Comparison of ENCODE assay signal across 10 cellular contexts in genomic region chr3:125125822-125126245, GRCh38.
DNase-seq lines count a peak whose midpoint lies in the region; TF ChIP-seq lines count a peak whose summit lies in the region.
"Had no signal": no experiment of that assay in that cellular context is flagged by ENCODE, and none has a peak within 500 bp of the region (broad histone marks: within the 10 kb centered on the region; RNA-seq: fewer than 3 reads in every experiment).

No MANE protein-coding gene starts in this region.

- TF ChIP-seq CTCF in esophagus squamous epithelium (IDR thresholded peaks at IDR 0.05) (no peak), thyroid gland (IDR thresholded peaks at IDR 0.05) (no peak), dorsolateral prefrontal cortex (IDR thresholded peaks at IDR 0.05 in 54 of 56, conservative IDR thresholded peaks at IDR 0.05 in 2 of 56; ENCODE audit: low read depth in 1 of 56, partially characterized antibody in 56 of 56) (no peak)

- H3K4me3 ChIP-seq in esophagus squamous epithelium, result no peak overlapping the region
- no peak overlapping the region for H3K4me3 ChIP-seq in thyroid gland (replicated peaks in 1 of 3)
- no peak overlapping the region for H3K4me3 ChIP-seq in dorsolateral prefrontal cortex
- H3K4me3 ChIP-seq: ascending aorta had no signal

- H3K27me3 Mint-ChIP-seq in T-helper 2 cell treated with Interferon-gamma antibody and Interleukin-4, amounts not matched to agents 5 μg/mL and 100 μg/mL, for 36 hours (ENCODE audit: low read depth), result peaks cover 31% of the 10 kb centered on the region

- no peaks in the 10 kb centered on the region for H3K36me3 ChIP-seq in esophagus squamous epithelium
- no peaks in the 10 kb centered on the region for H3K36me3 ChIP-seq in thyroid gland
- H3K36me3 ChIP-seq: ascending aorta had no signal

- intact Hi-C loops in esophagus squamous epithelium (cut with DNase I) (no loop called here), thyroid gland (cut with DNase I) (no loop called here), dorsolateral prefrontal cortex (cut with DNase I) (no loop called here)

- H3K9me3 ChIP-seq in esophagus squamous epithelium (no peaks in the 10 kb centered on the region), thyroid gland (no peaks in the 10 kb centered on the region)
- H3K9me3 ChIP-seq: ascending aorta had no signal

- H3K36me3 Mint-ChIP-seq in T-helper 2 cell treated with Interferon-gamma antibody and Interleukin-4, amounts not matched to agents 5 μg/mL and 100 μg/mL, for 36 hours (ENCODE audit: low read depth), result no peaks in the 10 kb centered on the region

- H3K27ac ChIP-seq in esophagus squamous epithelium (peak overlapping the region; percentile 11 to 52 (median 44)), thyroid gland (peak overlapping the region in 2 of 3 donors; percentile 8 to 52), dorsolateral prefrontal cortex (no peak overlapping the region)
- H3K27ac ChIP-seq: ascending aorta had no signal

- H3K9me3 Mint-ChIP-seq in T-helper 2 cell treated with Interferon-gamma antibody and Interleukin-4, amounts not matched to agents 5 μg/mL and 100 μg/mL, for 36 hours, result no peaks in the 10 kb centered on the region

- peak; percentile 26 to 36 for DNase-seq in stimulated activated CD4-positive, alpha-beta T cell treated with anti-CD3 and anti-CD28 coated beads, Interleukin-15, amount 100 ng/mL, for 48 hours (ENCODE audit: low read depth in 2 of 2)
- DNase-seq in stimulated activated CD4-positive, alpha-beta T cell treated with anti-CD3 and anti-CD28 coated beads, Interleukin-4, amount 100 ng/mL, for 1 hour, result no peak
- DNase-seq in T-helper 2 cell treated with Interferon-gamma antibody and Interleukin-4, amounts not matched to agents 5 μg/mL and 100 μg/mL, for 36 hours (ENCODE audit: low spot score), result peak; percentile 77
- no peak for DNase-seq in esophagus squamous epithelium (lab: John Stamatoyannopoulos, UW)
- no peak for DNase-seq in thyroid gland
- no peak for DNase-seq in dorsolateral prefrontal cortex
- DNase-seq in NCI-H2196 treated with DMSO at 0.1 percent for 48 hours (lab: John Stamatoyannopoulos, UW; ENCODE audit: unreplicated experiment), result no peak
- no peak for DNase-seq in mesenteric fat pad (ENCODE audit: low spot score)
- DNase-seq: Calu3 had no signal

- 32 to 37% methylated on average over 6 of the region's 6 CpGs for WGBS in esophagus squamous epithelium, 2 donors
- 81% methylated on average over 6 of the region's 6 CpGs for WGBS in thyroid gland, 2 donors

- H3K4me3 Mint-ChIP-seq in T-helper 2 cell treated with Interferon-gamma antibody and Interleukin-4, amounts not matched to agents 5 μg/mL and 100 μg/mL, for 36 hours, result peak overlapping the region; percentile 49

- H3K4me1 Mint-ChIP-seq in T-helper 2 cell treated with Interferon-gamma antibody and Interleukin-4, amounts not matched to agents 5 μg/mL and 100 μg/mL, for 36 hours (ENCODE audit: low read depth), result peaks cover 51% of the 10 kb centered on the region

- TF ChIP-seq POLR2A in esophagus squamous epithelium (IDR thresholded peaks at IDR 0.05) (no peak), thyroid gland (IDR thresholded peaks at IDR 0.05) (no peak)

- H3K27me3 ChIP-seq in esophagus squamous epithelium (no peaks in the 10 kb centered on the region), thyroid gland (no peaks in the 10 kb centered on the region), dorsolateral prefrontal cortex (no peaks in the 10 kb centered on the region)
- H3K27me3 ChIP-seq: ascending aorta had no signal

- H3K4me1 ChIP-seq in esophagus squamous epithelium, result peaks cover 33 to 59% (median 47%) of the 10 kb centered on the region in 3 donors
- peaks cover 43 to 57% of the 10 kb centered on the region in 2 donors for H3K4me1 ChIP-seq in thyroid gland

- peak overlapping the region; percentile 74 for H3K27ac Mint-ChIP-seq in T-helper 2 cell treated with Interferon-gamma antibody and Interleukin-4, amounts not matched to agents 5 μg/mL and 100 μg/mL, for 36 hours

Comparison
In these comparisons a context has a peak if more than half of its experiments do, and no peak if none do; other contexts are left out.
1. DNase-seq: peak in stimulated activated CD4-positive, alpha-beta T cell treated with anti-CD3 and anti-CD28 coated beads, Interleukin-15, amount 100 ng/mL, for 48 hours (2 of 2) and T-helper 2 cell treated with Interferon-gamma antibody and Interleukin-4, amounts not matched to agents 5 μg/mL and 100 μg/mL, for 36 hours (single experiment); none in stimulated activated CD4-positive, alpha-beta T cell treated with anti-CD3 and anti-CD28 coated beads, Interleukin-4, amount 100 ng/mL, for 1 hour (single experiment), esophagus squamous epithelium (single experiment), thyroid gland (0 of 2), dorsolateral prefrontal cortex (0 of 10), NCI-H2196 treated with DMSO at 0.1 percent for 48 hours (single experiment) and mesenteric fat pad (single experiment).
2. H3K27ac ChIP-seq: peak in esophagus squamous epithelium (4 of 4) and thyroid gland (2 of 3); none in dorsolateral prefrontal cortex (0 of 59).